ENCODE assay signal across 8 cellular contexts in the genomic region with DNA sequence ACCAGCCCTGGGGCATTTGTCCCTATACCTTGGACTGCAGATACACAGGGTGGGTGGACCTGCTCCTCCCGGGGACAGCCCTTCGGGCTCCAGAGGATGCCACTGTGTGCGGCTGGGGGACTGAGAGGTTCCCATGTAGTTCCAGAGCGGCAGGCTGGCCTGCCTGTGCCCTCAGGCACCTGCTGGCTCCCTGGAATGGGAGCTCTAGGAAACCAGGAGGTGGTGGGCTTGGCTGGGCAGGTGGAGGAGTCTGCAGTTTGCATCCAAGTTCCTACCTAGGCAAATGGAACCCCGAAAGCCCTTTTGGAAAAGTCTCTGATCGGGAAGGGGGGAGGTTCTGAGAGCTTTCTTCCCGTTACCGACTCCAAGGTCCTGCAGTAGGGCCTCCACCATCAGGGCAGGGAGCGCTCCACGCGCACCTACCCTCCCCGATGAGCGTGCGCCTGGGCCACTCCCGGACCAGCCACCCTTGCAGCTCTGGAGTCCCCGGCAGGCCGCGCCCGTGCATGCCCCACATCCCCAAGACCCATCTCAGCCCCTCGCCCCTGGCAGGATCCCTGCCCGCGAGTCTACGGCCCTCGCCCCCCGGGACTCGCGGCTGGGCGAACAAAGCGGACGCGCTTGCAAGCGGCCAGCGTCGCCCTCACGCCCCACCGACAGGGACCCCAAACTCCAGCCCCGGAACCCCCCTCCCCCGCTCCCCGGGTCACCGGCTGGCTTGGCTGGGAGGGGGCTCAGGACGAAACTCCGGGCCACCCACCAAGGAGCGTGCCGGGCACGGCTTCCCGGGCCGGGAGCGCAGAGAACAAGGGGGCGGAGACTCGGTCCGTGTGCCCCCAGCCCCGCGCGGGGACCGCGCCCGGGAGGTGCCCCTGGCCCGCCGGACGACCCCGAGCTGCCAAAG. TPM values are rescaled to one million over a fixed set of nuclear protein-coding genes. Genes with fewer than 3 reads are reported as not detected.
DNase-seq lines count a peak whose midpoint lies in the region; ATAC-seq, FAIRE-seq and TF ChIP-seq lines count a peak whose summit lies in the region.

No MANE protein-coding gene starts in this region.

- peaks cover 14% of the 10 kb centered on the region for H3K4me1 Mint-ChIP-seq in T-helper 17 cell
- peaks cover 20% of the 10 kb centered on the region for H3K4me1 Mint-ChIP-seq in progenitor cell of endocrine pancreas (ENCODE audit: low read depth)

- H3K9me3 Mint-ChIP-seq in progenitor cell of endocrine pancreas (ENCODE audit: low read depth), result no peaks in the 10 kb centered on the region

- H3K36me3 Mint-ChIP-seq in T-helper 17 cell (ENCODE audit: low read depth) (no peaks in the 10 kb centered on the region), progenitor cell of endocrine pancreas (ENCODE audit: insufficient read depth) (no peaks in the 10 kb centered on the region)

- TF ChIP-seq POLR2A in H54 (IDR thresholded peaks at IDR 0.05; ENCODE audit: low read depth, low read length), result no peak

- H3K4me3 Mint-ChIP-seq in T-helper 17 cell (peak overlapping the region; percentile 84), progenitor cell of endocrine pancreas (ENCODE audit: low read depth) (peak overlapping the region; percentile 88)

- peaks cover 14% of the 10 kb centered on the region for H3K27me3 ChIP-seq in foreskin keratinocyte

- H3K27ac ChIP-seq in foreskin keratinocyte, result no peak overlapping the region

- DNase-seq in DMS153 treated with DMSO at 0.1 percent for 48 hours (lab: John Stamatoyannopoulos, UW; ENCODE audit: unreplicated experiment) (peak; percentile 14), DMS153 (lab: John Stamatoyannopoulos, UW) (no peak), T-helper 17 cell (no peak), foreskin keratinocyte (peak in 1 of 2 donors; percentile 20), progenitor cell of endocrine pancreas (ENCODE audit: low spot score, unreplicated experiment) (peak; percentile 23), HK-2 (ENCODE audit: unreplicated experiment) (no peak), H54 (ENCODE audit: insufficient read length, low spot score) (no peak)

- no peak for FAIRE-seq in H54 (lab: Jason Lieb, UNC)

- ATAC-seq in T-helper 17 cell (no peak), foreskin keratinocyte (peak; percentile 22), HG03135 (IDR thresholded peaks at IDR 0.05; ENCODE audit: unreplicated experiment) (no peak)

- H3K4me1 ChIP-seq in foreskin keratinocyte, result peaks cover 5% of the 10 kb centered on the region

- H3K27me3 Mint-ChIP-seq in T-helper 17 cell, result no peaks in the 10 kb centered on the region
- no peaks in the 10 kb centered on the region for H3K27me3 Mint-ChIP-seq in progenitor cell of endocrine pancreas

- H3K9me3 ChIP-seq in T-helper 17 cell (ENCODE audit: control insufficient read depth, low read length, poor library complexity, severe bottlenecking), result no peaks in the 10 kb centered on the region

- no peak for TF ChIP-seq CTCF in foreskin keratinocyte (conservative IDR thresholded peaks at IDR 0.05)
- no peak for TF ChIP-seq CTCF in progenitor cell of endocrine pancreas (IDR thresholded peaks at IDR 0.05; ENCODE audit: unreplicated experiment)

- H3K27ac Mint-ChIP-seq in T-helper 17 cell, result no peak overlapping the region
- peak overlapping the region; percentile 87 for H3K27ac Mint-ChIP-seq in progenitor cell of endocrine pancreas

RNA-seq across cellular contexts. Expression of gene DBNDD1, which starts 0.7 kb away (rescaled TPM):
- under 1 TPM; 0.47 to 0.92 TPM for total RNA-seq in T-helper 17 cell
- total RNA-seq in foreskin keratinocyte, result 1.8 and 11.8 TPM in 2 replicates
- polyA plus RNA-seq in foreskin keratinocyte, result 2.4 and 14.5 TPM in 2 replicates
- total RNA-seq in progenitor cell of endocrine pancreas, result 53.8 and 57.4 TPM in 2 replicates

RNA-seq across cellular contexts. Expression of gene PRDM7, which starts 58.6 kb away (rescaled TPM):
- total RNA-seq in T-helper 17 cell (not detected), foreskin keratinocyte (not detected in 2 replicates), progenitor cell of endocrine pancreas (not detected in 2 replicates)
- not detected in 2 replicates for polyA plus RNA-seq in foreskin keratinocyte

Comparison
In these comparisons a context has a peak if more than half of its experiments do, and no peak if none do; other contexts are left out.
1. DNase-seq: peak in DMS153 treated with DMSO at 0.1 percent for 48 hours (single experiment) and progenitor cell of endocrine pancreas (single experiment); none in DMS153 (single experiment), T-helper 17 cell (0 of 3), HK-2 (single experiment) and H54 (single experiment).